In the genomic region with DNA sequence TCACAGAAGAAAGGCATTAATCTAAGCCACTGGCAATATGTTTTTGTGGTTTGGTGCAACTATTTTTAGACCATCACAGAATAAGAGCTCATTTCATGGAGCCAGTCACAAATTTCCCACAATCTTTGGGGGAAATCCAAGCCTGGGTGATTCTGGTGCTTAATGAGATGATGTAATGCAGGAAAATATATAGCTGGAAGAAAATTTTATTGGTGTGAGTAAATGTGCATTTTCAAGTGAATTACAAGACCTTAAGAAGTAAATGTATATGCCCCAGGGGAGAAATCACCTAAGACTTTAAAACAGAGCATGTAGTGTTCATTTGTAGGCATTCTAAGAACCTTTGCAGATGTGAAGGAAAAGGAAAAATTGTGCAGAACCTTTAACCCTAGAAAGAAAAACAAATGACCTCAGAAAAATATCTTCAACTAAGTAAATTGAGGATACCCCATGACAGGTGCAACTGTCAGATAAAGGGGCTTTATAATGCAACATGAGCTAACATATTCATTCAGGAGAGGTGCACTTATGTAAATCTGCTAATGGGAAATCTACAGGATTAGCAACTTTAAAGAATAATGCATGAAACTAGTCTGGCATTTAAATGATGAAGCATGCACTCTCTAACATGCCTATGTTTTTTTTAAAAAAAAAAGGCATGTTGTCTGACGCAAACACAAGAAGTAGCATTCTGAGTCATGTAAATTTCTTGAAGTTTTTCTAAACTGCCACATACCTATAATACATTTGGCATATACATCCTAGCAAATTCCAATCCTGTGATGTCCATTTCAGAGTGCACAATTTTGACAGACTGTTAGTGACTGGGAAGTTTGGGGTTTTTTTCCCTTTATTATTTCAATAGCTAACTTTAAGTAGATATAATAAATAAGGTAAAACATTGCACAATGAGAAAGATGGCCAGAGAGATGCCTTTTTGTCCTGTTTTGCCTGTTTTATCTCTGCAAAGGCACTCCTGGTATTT, we compare ENCODE assay signal across 18 cellular contexts.
DNase-seq lines count a peak whose midpoint lies in the region; ATAC-seq and TF ChIP-seq lines count a peak whose summit lies in the region.
"Had no signal": no experiment of that assay in that cellular context is flagged by ENCODE, and none has a peak within 500 bp of the region (broad histone marks: within the 10 kb centered on the region; RNA-seq: fewer than 3 reads in every experiment).

No MANE protein-coding gene starts in this region.

- H3K9me3 ChIP-seq in AG04450 (ENCODE audit: control insufficient read depth, insufficient read depth, low read length) = no peaks in the 10 kb centered on the region
- no peaks in the 10 kb centered on the region for H3K9me3 ChIP-seq in HEK293 (ENCODE audit: control insufficient read depth, insufficient read depth, low read depth, low read length)
- H3K9me3 ChIP-seq: ovary had no signal

- DNase-seq in AG04450 (ENCODE audit: low read depth, low spot score) (peak; percentile 75), amniotic epithelial cell (ENCODE audit: low read depth) (peak; percentile 19), foreskin melanocyte (peak; percentile 20), NK-92 (lab: John Stamatoyannopoulos, UW; ENCODE audit: unreplicated experiment) (no peak), T-helper 2 cell (no peak), SKM-1 (lab: John Stamatoyannopoulos, UW; ENCODE audit: unreplicated experiment) (no peak)
- DNase-seq: activated effector memory CD4-positive, alpha-beta T cell treated with Interleukin-2 at 50 U/mL for 16 hours; central memory CD4-positive, alpha-beta T cell; DMS53; head of caudate nucleus; kidney glomerular epithelial cell; NK-92 treated with Interleukin-12 subunit alpha and Interleukin-12 subunit beta, amount 100 ng/mL, for 24 hours; ovary; SIG-M5; stomach had no signal

- H3K27ac ChIP-seq in AG04450 (ENCODE audit: low read depth, low read length) (peak overlapping the region; percentile 62), HEK293 (ENCODE audit: extremely low read depth, low read depth, low read length) (peak overlapping the region; percentile 54)
- H3K27ac ChIP-seq: ovary, stomach had no signal

- H3K4me1 ChIP-seq in HEK293 (ENCODE audit: control insufficient read depth, insufficient read depth, low read length) = peaks cover 20% of the 10 kb centered on the region
- H3K4me1 ChIP-seq: stomach had no signal

- H3K4me3 ChIP-seq in AG04450 (ENCODE audit: low read depth, low read length) (no peak overlapping the region), HEK293 (ENCODE audit: low read depth, low read length) (no peak overlapping the region)
- H3K4me3 ChIP-seq: GM12878, ovary, stomach had no signal

- TF ChIP-seq CTCF in AG04450 (IDR thresholded peaks at IDR 0.05; ENCODE audit: low read depth, low read length) (no peak), HEK293 (tag by site-specific recombination; IDR thresholded peaks at IDR 0.05) (no peak)

- no peaks in the 10 kb centered on the region for H3K27me3 ChIP-seq in AG04450 (ENCODE audit: control insufficient read depth, insufficient read depth, low read length)
- H3K27me3 ChIP-seq: ovary, stomach had no signal

- CTCF ChIA-PET in AG04450 (lab: Charles Lee) = interaction anchor here (0.6 to 2.5 kb wide), 11 partner anchors 11 to 666 kb away, joined by 3 to 17 read pairs (median 4); no protein-coding TSS in a partner anchor
- CTCF ChIA-PET in HEK293 (lab: Yijun Ruan, JAX) = interaction anchor here (0.7 to 2.7 kb wide), 19 partner anchors 9 to 586 kb away, joined by 3 to 14 read pairs (median 3); no protein-coding TSS in a partner anchor

- POLR2A ChIA-PET in AG04450 (lab: Yijun Ruan, JAX) = interaction anchor here (0.8 to 1.7 kb wide), 3 partner anchors 10 to 298 kb away, joined by 5 to 8 read pairs (median 5); a partner anchor contains a TSS
- POLR2A ChIA-PET in HEK293 (lab: Yijun Ruan, JAX) = interaction anchor here (0.6 to 1.5 kb wide), 2 partner anchors 63 to 105 kb away, joined by 3 to 15 read pairs; a partner anchor contains a TSS

- no peaks in the 10 kb centered on the region for H3K36me3 ChIP-seq in HEK293 (ENCODE audit: control insufficient read depth in 2 of 2, insufficient read depth in 1 of 2, low read length in 2 of 2)
- H3K36me3 ChIP-seq: ovary, stomach had no signal

- ATAC-seq in GM21447 (IDR thresholded peaks at IDR 0.05; ENCODE audit: unreplicated experiment) = no peak
- ATAC-seq: GM12878 had no signal

TF ChIP-seq in HEK293, 187 proteins besides CTCF, POLR2A, EP300 and RAD21 (continues in another document):
- TF ChIP-seq ZNF157 (tag by site-specific recombination; IDR thresholded peaks at IDR 0.05) (no peak), ZNF501 (tag by site-specific recombination; IDR thresholded peaks at IDR 0.05) (no peak), ZNF76 (tag by site-specific recombination; IDR thresholded peaks at IDR 0.05; ENCODE audit: borderline replicate concordance, low read depth) (peak; percentile 32; the same call in 1 of the 2 replicates), ZFHX2 (tag by site-specific recombination; conservative IDR thresholded peaks at IDR 0.05) (no peak), GLI4 (tag by site-specific recombination; IDR thresholded peaks at IDR 0.05) (no peak), ZFP69B (tag by site-specific recombination; IDR thresholded peaks at IDR 0.05) (no peak), ZIC2 (tag by site-specific recombination; IDR thresholded peaks at IDR 0.05) (no peak), ZNF114 (tag by site-specific recombination; IDR thresholded peaks at IDR 0.05) (no peak), SP7 (tag by site-specific recombination; IDR thresholded peaks at IDR 0.05) (peak; percentile 89), GLIS2 (tag by site-specific recombination; IDR thresholded peaks at IDR 0.05) (no peak), ZNF10 (tag by site-specific recombination; IDR thresholded peaks at IDR 0.05) (peak; percentile 73; the same call in 1 of the 2 replicates), ZNF184 (tag by site-specific recombination; IDR thresholded peaks at IDR 0.05) (0 out of 2 replicates have a peak, but pooled peaks have one; percentile 58), SCRT2 (tag by site-specific recombination; IDR thresholded peaks at IDR 0.05) (no peak), ZNF19 (tag by site-specific recombination; IDR thresholded peaks at IDR 0.05; ENCODE audit: low read depth) (no peak), ZNF391 (tag by site-specific recombination; IDR thresholded peaks at IDR 0.05; ENCODE audit: borderline replicate concordance, low read depth) (0 out of 2 replicates have a peak, but pooled peaks have one; percentile 63), ZNF16 (tag by site-specific recombination; IDR thresholded peaks at IDR 0.05; ENCODE audit: low read depth) (no peak), ZNF514 (tag by site-specific recombination; IDR thresholded peaks at IDR 0.05) (no peak), ZNF324 (tag by site-specific recombination; IDR thresholded peaks at IDR 0.05) (peak; percentile 29; the same call in 1 of the 2 replicates), ZNF658 (tag by site-specific recombination; IDR thresholded peaks at IDR 0.05) (no peak), SP2 (tag by site-specific recombination; IDR thresholded peaks at IDR 0.05) (no peak), ZSCAN30 (tag by site-specific recombination; IDR thresholded peaks at IDR 0.05) (peak; percentile 43; the same call in 1 of the 2 replicates), ZBTB48 (tag by site-specific recombination; IDR thresholded peaks at IDR 0.05) (no peak), ZNF23 (tag by site-specific recombination; IDR thresholded peaks at IDR 0.05; ENCODE audit: borderline replicate concordance) (no peak), ZNF629 (tag by site-specific recombination; IDR thresholded peaks at IDR 0.05) (peak; percentile 88), ZNF248 (tag by site-specific recombination; IDR thresholded peaks at IDR 0.05) (no peak), ZNF610 (tag by site-specific recombination; IDR thresholded peaks at IDR 0.05; ENCODE audit: borderline replicate concordance) (no peak), ZNF677 (tag by site-specific recombination; IDR thresholded peaks at IDR 0.05) (no peak)
- TF ChIP-seq, protein P1, sequence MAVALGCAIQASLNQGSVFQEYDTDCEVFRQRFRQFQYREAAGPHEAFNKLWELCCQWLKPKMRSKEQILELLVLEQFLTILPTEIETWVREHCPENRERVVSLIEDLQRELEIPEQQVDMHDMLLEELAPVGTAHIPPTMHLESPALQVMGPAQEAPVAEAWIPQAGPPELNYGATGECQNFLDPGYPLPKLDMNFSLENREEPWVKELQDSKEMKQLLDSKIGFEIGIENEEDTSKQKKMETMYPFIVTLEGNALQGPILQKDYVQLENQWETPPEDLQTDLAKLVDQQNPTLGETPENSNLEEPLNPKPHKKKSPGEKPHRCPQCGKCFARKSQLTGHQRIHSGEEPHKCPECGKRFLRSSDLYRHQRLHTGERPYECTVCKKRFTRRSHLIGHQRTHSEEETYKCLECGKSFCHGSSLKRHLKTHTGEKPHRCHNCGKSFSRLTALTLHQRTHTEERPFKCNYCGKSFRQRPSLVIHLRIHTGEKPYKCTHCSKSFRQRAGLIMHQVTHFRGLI (tag by site-specific recombination; IDR thresholded peaks at IDR 0.05) = no peak
- TF ChIP-seq, protein P2, sequence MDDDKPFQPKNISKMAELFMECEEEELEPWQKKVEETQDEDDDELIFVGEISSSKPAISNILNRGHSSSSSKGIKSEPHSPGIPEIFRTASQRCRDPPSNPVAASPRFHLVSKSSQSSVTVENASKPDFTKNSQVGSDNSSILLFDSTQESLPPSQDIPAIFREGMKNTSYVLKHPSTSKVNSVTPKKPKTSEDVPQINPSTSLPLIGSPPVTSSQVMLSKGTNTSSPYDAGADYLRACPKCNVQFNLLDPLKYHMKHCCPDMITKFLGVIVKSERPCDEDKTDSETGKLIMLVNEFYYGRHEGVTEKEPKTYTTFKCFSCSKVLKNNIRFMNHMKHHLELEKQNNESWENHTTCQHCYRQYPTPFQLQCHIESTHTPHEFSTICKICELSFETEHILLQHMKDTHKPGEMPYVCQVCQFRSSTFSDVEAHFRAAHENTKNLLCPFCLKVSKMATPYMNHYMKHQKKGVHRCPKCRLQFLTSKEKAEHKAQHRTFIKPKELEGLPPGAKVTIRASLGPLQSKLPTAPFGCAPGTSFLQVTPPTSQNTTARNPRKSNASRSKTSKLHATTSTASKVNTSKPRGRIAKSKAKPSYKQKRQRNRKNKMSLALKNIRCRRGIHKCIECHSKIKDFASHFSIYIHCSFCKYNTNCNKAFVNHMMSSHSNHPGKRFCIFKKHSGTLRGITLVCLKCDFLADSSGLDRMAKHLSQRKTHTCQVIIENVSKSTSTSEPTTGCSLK (tag by site-specific recombination; IDR thresholded peaks at IDR 0.05) = no peak

Comparison
In these comparisons a context has a peak if more than half of its experiments do, and no peak if none do; other contexts are left out.
1. DNase-seq: peak in AG04450 (single experiment), amniotic epithelial cell (single experiment) and foreskin melanocyte (single experiment); none in NK-92 (single experiment), T-helper 2 cell (0 of 5) and SKM-1 (single experiment).